ENCODE assay signal across 9 cellular contexts in the genomic region with DNA sequence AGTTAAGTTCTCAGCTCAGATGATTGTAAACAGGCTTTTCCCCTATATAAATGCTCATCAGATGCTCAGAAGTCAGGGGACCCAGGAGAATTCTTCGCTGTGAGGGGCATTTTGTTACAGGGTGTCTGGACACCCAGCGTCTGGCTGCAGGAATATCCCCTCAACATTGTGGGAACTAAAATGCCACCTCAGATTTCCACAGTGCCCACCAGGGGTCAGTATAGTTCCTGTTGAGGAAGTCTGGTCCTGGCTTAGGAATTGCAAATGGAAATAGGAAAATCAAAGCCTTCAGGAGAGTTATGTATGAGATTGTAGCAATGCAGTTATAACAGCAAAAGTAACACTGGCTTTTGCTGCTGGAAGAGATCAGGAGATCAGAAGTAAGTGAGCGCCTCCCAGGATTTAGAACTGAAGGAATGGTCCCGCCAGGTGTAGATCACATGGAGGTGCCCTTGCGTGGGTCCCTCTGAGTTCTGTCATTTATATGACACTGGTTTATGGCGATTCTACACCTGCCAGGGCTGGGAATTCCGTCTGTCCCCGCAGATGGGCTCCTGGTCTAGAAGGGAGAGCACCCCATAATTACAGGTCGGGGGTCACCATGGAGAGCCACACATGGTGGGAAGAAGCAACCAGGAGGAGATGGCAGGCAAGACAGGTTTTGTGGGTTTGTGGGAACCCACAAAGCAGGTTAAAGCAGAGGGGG. TPM values are rescaled to one million over a fixed set of nuclear protein-coding genes. Genes with fewer than 3 reads are reported as not detected.
DNase-seq lines count a peak whose midpoint lies in the region; ATAC-seq and TF ChIP-seq lines count a peak whose summit lies in the region.
"Had no signal": no experiment of that assay in that cellular context is flagged by ENCODE, and none has a peak within 500 bp of the region (broad histone marks: within the 10 kb centered on the region; RNA-seq: fewer than 3 reads in every experiment).

No MANE protein-coding gene starts in this region.

- intact Hi-C loops in PC-3 (cut with micrococcal nuclease) (loop anchor here (1.0 kb wide), 1 partner anchor 133 kb away; no protein-coding TSS in a partner anchor), MCF 10A (cut with micrococcal nuclease) (loop anchor here (1.0 kb wide), 1 partner anchor 133 kb away; no protein-coding TSS in a partner anchor)

- H3K4me1 ChIP-seq in PC-3 (ENCODE audit: insufficient read depth, low read length) = no peaks in the 10 kb centered on the region

- CTCF ChIA-PET in PC-3 (lab: Charles Lee) = no interaction called here
- CTCF ChIA-PET in MCF 10A (lab: Yijun Ruan, JAX) = interaction anchor here (0.6 to 4.5 kb wide), 14 partner anchors 16 to 809 kb away, joined by 3 to 39 read pairs (median 3); no protein-coding TSS in a partner anchor

- H3K79me2 ChIP-seq in PC-3 (ENCODE audit: low read length) = no peaks in the 10 kb centered on the region

- no peaks in the 10 kb centered on the region for H3K27me3 Mint-ChIP-seq in MCF 10A (ENCODE audit: insufficient read depth, unreplicated experiment)

- BruUV-seq in PC-3 (replicated peaks; lab: Mats Ljungman, UMichigan) (no TSS peak), MCF 10A (replicated peaks; lab: Mats Ljungman, UMichigan) (no TSS peak)

- POLR2A ChIA-PET in PC-3 (lab: Charles Lee; ENCODE audit: unreplicated experiment) (no interaction called here), MCF 10A (lab: Yijun Ruan, JAX) (no interaction called here)

- no peak overlapping the region for H3K27ac Mint-ChIP-seq in MCF 10A (ENCODE audit: low read depth, unreplicated experiment)
- H3K27ac Mint-ChIP-seq: activated T-cell treated with anti-CD3 and anti-CD28 coated beads, Interleukin-2, amount 50 U/mL, for 72 hours had no signal

- H3K9me3 Mint-ChIP-seq in MCF 10A (ENCODE audit: unreplicated experiment) = no peaks in the 10 kb centered on the region
- H3K9me3 Mint-ChIP-seq: activated T-cell treated with anti-CD3 and anti-CD28 coated beads, Interleukin-2, amount 50 U/mL, for 72 hours had no signal

- no peaks in the 10 kb centered on the region for H3K9me2 ChIP-seq in PC-3 (replicated peaks; ENCODE audit: low read length)

- H3K27me3 ChIP-seq in PC-3 (ENCODE audit: low read length) = 0 out of 2 replicates have a peak, but pooled peaks cover 4% of the 10 kb centered on the region

- no peaks in the 10 kb centered on the region for H3K36me3 ChIP-seq in PC-3 (ENCODE audit: low read depth, low read length)

- peak; percentile 78 for TF ChIP-seq CTCF in PC-3 (conservative IDR thresholded peaks at IDR 0.05; ENCODE audit: low read depth, low read length)
- TF ChIP-seq CTCF in MCF 10A (IDR thresholded peaks at IDR 0.05; ENCODE audit: unreplicated experiment) = peak; percentile 65

- DNase-seq in DMS53 (lab: John Stamatoyannopoulos, UW) (peak; percentile 70), HK-2 (ENCODE audit: unreplicated experiment) (peak; percentile 49), PC-3 (peak; percentile 78), MCF 10A (ENCODE audit: unreplicated experiment) (peak; percentile 78), inferior parietal cortex (ENCODE audit: extremely low spot score) (peak; percentile 91)
- DNase-seq in stimulated activated CD4-positive, alpha-beta T cell treated with anti-CD3 and anti-CD28 coated beads, Interleukin-2, amount 100 ng/mL, for 48 hours = peak; percentile 24 to 30

- no peak overlapping the region for H3K9ac ChIP-seq in PC-3 (ENCODE audit: low read length)

- ATAC-seq in PC-3 (peak; percentile 56), HG02678 (IDR thresholded peaks at IDR 0.05; ENCODE audit: unreplicated experiment) (no peak), GM19467 (IDR thresholded peaks at IDR 0.05; ENCODE audit: unreplicated experiment) (no peak)
- ATAC-seq: activated T-cell treated with anti-CD3 and anti-CD28 coated beads, Interleukin-2, amount 50 U/mL, for 72 hours had no signal

- H3F3A ChIP-seq in PC-3 (ENCODE audit: low read length, unreplicated experiment) = no peaks in the 10 kb centered on the region

- no peak overlapping the region for H2AFZ ChIP-seq in PC-3 (ENCODE audit: low read length)

- H3K9me3 ChIP-seq in PC-3 (ENCODE audit: low read length) = no peaks in the 10 kb centered on the region

- no peak overlapping the region for H3K4me3 Mint-ChIP-seq in MCF 10A (ENCODE audit: unreplicated experiment)
- H3K4me3 Mint-ChIP-seq: activated T-cell treated with anti-CD3 and anti-CD28 coated beads, Interleukin-2, amount 50 U/mL, for 72 hours had no signal

- no peak overlapping the region for H3K27ac ChIP-seq in PC-3 (ENCODE audit: low read length)

- no peaks in the 10 kb centered on the region for H4K20me1 ChIP-seq in PC-3 (ENCODE audit: low read length)

- H3K4me1 Mint-ChIP-seq in MCF 10A (ENCODE audit: insufficient read depth, unreplicated experiment) = no peaks in the 10 kb centered on the region

- H3K4me3 ChIP-seq in PC-3 (ENCODE audit: low read length) = no peak overlapping the region

- H3K36me3 Mint-ChIP-seq in MCF 10A (ENCODE audit: insufficient read depth, unreplicated experiment) = peaks cover 11% of the 10 kb centered on the region

- no peak overlapping the region for H3K4me2 ChIP-seq in PC-3 (ENCODE audit: low read length)

RNA-seq across cellular contexts. Expression of a gene that starts 47.1 kb away (rescaled TPM):
- total RNA-seq in PC-3 (2014; rRNA removed) (63.2 and 71.7 TPM in 2 replicates), MCF 10A (2022) (84.2 and 141 TPM in 2 replicates)

Comparison
In these comparisons a context has a peak if more than half of its experiments do, and no peak if none do; other contexts are left out.
1. DNase-seq: peak in every context shown above with its lines; median percentile 91 in inferior parietal cortex; 78 in PC-3; 78 in MCF 10A; 70 in DMS53; 49 in HK-2; 27 in stimulated activated CD4-positive, alpha-beta T cell treated with anti-CD3 and anti-CD28 coated beads, Interleukin-2, amount 100 ng/mL, for 48 hours.